18 cellular contexts compared by ENCODE assay signal in the genomic region with DNA sequence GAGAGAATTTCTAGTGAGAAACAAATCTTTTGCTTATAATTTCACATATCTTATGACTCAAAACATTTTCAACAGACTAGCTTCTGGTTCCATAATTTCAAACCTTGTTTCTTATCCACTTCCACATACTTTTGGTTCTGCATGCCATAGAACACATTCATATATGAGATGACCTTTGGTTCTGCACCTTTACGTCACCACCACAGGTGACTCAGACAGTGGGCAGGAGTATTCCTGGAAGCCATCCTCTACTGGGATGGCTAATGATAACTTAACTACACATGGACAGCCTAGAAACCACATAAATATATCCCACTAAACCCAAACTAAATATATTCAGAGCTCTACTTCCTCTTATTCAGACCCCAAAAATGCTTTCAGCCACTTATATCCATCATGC.
DNase-seq lines count a peak whose midpoint lies in the region; ATAC-seq, FAIRE-seq and TF ChIP-seq lines count a peak whose summit lies in the region.
"Had no signal": no experiment of that assay in that cellular context is flagged by ENCODE, and none has a peak within 500 bp of the region (broad histone marks: within the 10 kb centered on the region; RNA-seq: fewer than 3 reads in every experiment).

No MANE protein-coding gene starts in this region.

- no peak overlapping the region for H3K4me3 ChIP-seq in fibroblast of mammary gland (ENCODE audit: control insufficient read depth, low read depth, low read length)
- no peak overlapping the region for H3K4me3 ChIP-seq in small intestine (ENCODE audit: low read depth in 1 of 2, low read length in 2 of 2)
- H3K4me3 ChIP-seq in lower leg skin (ENCODE audit: low read depth, poor library complexity, severe bottlenecking): no peak overlapping the region
- H3K4me3 ChIP-seq: lung, ovary had no signal

- TF ChIP-seq POLR2A in lower leg skin (IDR thresholded peaks at IDR 0.05): no peak

- H3K36me3 ChIP-seq in small intestine (ENCODE audit: control insufficient read depth in 2 of 2, insufficient read depth in 2 of 2, low read length in 2 of 2): no peaks in the 10 kb centered on the region
- H3K36me3 ChIP-seq: ovary had no signal

- FAIRE-seq in small intestine (lab: Jason Lieb, UNC): no peak

- 0 to 59% (median 23%) methylated on average over 1 of the region's 1 CpG for WGBS in small intestine, 3 donors
- 70 to 71% methylated on average over 1 of the region's 1 CpG for WGBS in lower leg skin, 2 donors

- ATAC-seq in GM21723 (IDR thresholded peaks at IDR 0.05; ENCODE audit: unreplicated experiment): no peak
- ATAC-seq: activated CD8-positive, alpha-beta T cell treated with anti-CD3 and anti-CD28 coated beads for 36 hours; stimulated activated naive CD8-positive, alpha-beta T cell treated with anti-CD3 and anti-CD28 coated beads, Interleukin-15, Interleukin-2, amounts not matched to agents 100 U/mL and 50 U/mL, for 24 hours had no signal

- H3K27me3 ChIP-seq in small intestine (ENCODE audit: control insufficient read depth in 2 of 2, insufficient read depth in 2 of 2, low read length in 2 of 2): no peaks in the 10 kb centered on the region
- H3K27me3 ChIP-seq: ovary had no signal

- H3K4me3 Mint-ChIP-seq in activated naive CD8-positive, alpha-beta T cell treated with anti-CD3 and anti-CD28 coated beads for 36 hours: no peak overlapping the region
- H3K4me3 Mint-ChIP-seq: activated CD8-positive, alpha-beta T cell treated with anti-CD3 and anti-CD28 coated beads for 36 hours; activated naive CD4-positive, alpha-beta T cell treated with anti-CD3 and anti-CD28 coated beads, Interleukin-2, amount 10 ng/mL, durations not matched to agents 7 days and 5 days; dendritic cell treated with granulocyte-macrophage colony-stimulating factor and Interleukin-4, amounts not matched to agents 40 ng/mL and 50 ng/mL, for 4 days; IgD-negative memory B cell had no signal

- H3K9me3 ChIP-seq in small intestine (ENCODE audit: control insufficient read depth, low read depth): peaks cover 1% of the 10 kb centered on the region
- H3K9me3 ChIP-seq: ovary had no signal

- no peak overlapping the region for H3K27ac Mint-ChIP-seq in activated naive CD8-positive, alpha-beta T cell treated with anti-CD3 and anti-CD28 coated beads for 36 hours
- H3K27ac Mint-ChIP-seq: activated CD8-positive, alpha-beta T cell treated with anti-CD3 and anti-CD28 coated beads for 36 hours; activated naive CD4-positive, alpha-beta T cell treated with anti-CD3 and anti-CD28 coated beads, Interleukin-2, amount 10 ng/mL, durations not matched to agents 7 days and 5 days; dendritic cell treated with granulocyte-macrophage colony-stimulating factor and Interleukin-4, amounts not matched to agents 40 ng/mL and 50 ng/mL, for 4 days; IgD-negative memory B cell had no signal

- intact Hi-C loops in lower leg skin (cut with DNase I; ENCODE audit: low total_unique reads): no loop called here

- H3K27ac ChIP-seq in small intestine (ENCODE audit: low read depth in 1 of 2, low read length in 1 of 2): no peak overlapping the region
- H3K27ac ChIP-seq: ovary had no signal

- H3K4me1 ChIP-seq in small intestine (ENCODE audit: control insufficient read depth in 2 of 2, insufficient read depth in 1 of 2, low read depth in 1 of 2, low read length in 1 of 2): no peaks in the 10 kb centered on the region

- peaks cover 5% of the 10 kb centered on the region for H3K4me1 Mint-ChIP-seq in activated naive CD8-positive, alpha-beta T cell treated with anti-CD3 and anti-CD28 coated beads for 36 hours
- H3K4me1 Mint-ChIP-seq: activated naive CD4-positive, alpha-beta T cell treated with anti-CD3 and anti-CD28 coated beads, Interleukin-2, amount 10 ng/mL, durations not matched to agents 7 days and 5 days had no signal

- no peaks in the 10 kb centered on the region for H3K27me3 Mint-ChIP-seq in activated naive CD8-positive, alpha-beta T cell treated with anti-CD3 and anti-CD28 coated beads for 36 hours
- H3K27me3 Mint-ChIP-seq: activated CD8-positive, alpha-beta T cell treated with anti-CD3 and anti-CD28 coated beads for 36 hours; dendritic cell treated with granulocyte-macrophage colony-stimulating factor and Interleukin-4, amounts not matched to agents 40 ng/mL and 50 ng/mL, for 4 days had no signal

- no peaks in the 10 kb centered on the region for H3K36me3 Mint-ChIP-seq in activated naive CD8-positive, alpha-beta T cell treated with anti-CD3 and anti-CD28 coated beads for 36 hours
- H3K36me3 Mint-ChIP-seq: activated naive CD4-positive, alpha-beta T cell treated with anti-CD3 and anti-CD28 coated beads, Interleukin-2, amount 10 ng/mL, durations not matched to agents 7 days and 5 days had no signal

- DNase-seq in GM04503 (ENCODE audit: low read depth) (peak; percentile 72), RKO (ENCODE audit: low spot score) (peak; percentile 57), fibroblast of mammary gland (ENCODE audit: low read depth) (peak; percentile 92), small intestine (peak; percentile 92), lower leg skin (ENCODE audit: low spot score in 2 of 2) (no peak), islet precursor cell (no peak)
- no peak for DNase-seq in activated naive CD8-positive, alpha-beta T cell treated with anti-CD3 and anti-CD28 coated beads for 36 hours
- DNase-seq: activated CD8-positive, alpha-beta T cell treated with anti-CD3 and anti-CD28 coated beads for 36 hours; activated naive CD4-positive, alpha-beta T cell treated with anti-CD3 and anti-CD28 coated beads, Interleukin-2, amount 10 ng/mL, durations not matched to agents 7 days and 5 days; head of caudate nucleus; NCI-H2081; ovary; stimulated activated CD4-positive, alpha-beta T cell treated with anti-CD3 and anti-CD28 coated beads, Interleukin-4, amount 100 ng/mL, for 24 hours; stimulated activated naive CD8-positive, alpha-beta T cell treated with anti-CD3 and anti-CD28 coated beads, Interleukin-15, Interleukin-2, amounts not matched to agents 100 U/mL and 50 U/mL, for 24 hours had no signal

- TF ChIP-seq CTCF in fibroblast of mammary gland (conservative IDR thresholded peaks at IDR 0.05; ENCODE audit: control insufficient read depth, insufficient read depth, low read depth, low read length): no peak
- TF ChIP-seq CTCF in lower leg skin (IDR thresholded peaks at IDR 0.05): no peak

- no peaks in the 10 kb centered on the region for H3K9me3 Mint-ChIP-seq in activated naive CD8-positive, alpha-beta T cell treated with anti-CD3 and anti-CD28 coated beads for 36 hours
- H3K9me3 Mint-ChIP-seq: activated CD8-positive, alpha-beta T cell treated with anti-CD3 and anti-CD28 coated beads for 36 hours; activated naive CD4-positive, alpha-beta T cell treated with anti-CD3 and anti-CD28 coated beads, Interleukin-2, amount 10 ng/mL, durations not matched to agents 7 days and 5 days; dendritic cell treated with granulocyte-macrophage colony-stimulating factor and Interleukin-4, amounts not matched to agents 40 ng/mL and 50 ng/mL, for 4 days; IgD-negative memory B cell had no signal

Comparison
In these comparisons a context has a peak if more than half of its experiments do, and no peak if none do; other contexts are left out.
1. DNase-seq: peak in GM04503 (single experiment), RKO (single experiment), fibroblast of mammary gland (single experiment) and small intestine (single experiment); none in lower leg skin (0 of 2), activated naive CD8-positive, alpha-beta T cell treated with anti-CD3 and anti-CD28 coated beads for 36 hours (single experiment) and islet precursor cell (single experiment).